ENCODE assay signal across 9 cellular contexts in the genomic region with DNA sequence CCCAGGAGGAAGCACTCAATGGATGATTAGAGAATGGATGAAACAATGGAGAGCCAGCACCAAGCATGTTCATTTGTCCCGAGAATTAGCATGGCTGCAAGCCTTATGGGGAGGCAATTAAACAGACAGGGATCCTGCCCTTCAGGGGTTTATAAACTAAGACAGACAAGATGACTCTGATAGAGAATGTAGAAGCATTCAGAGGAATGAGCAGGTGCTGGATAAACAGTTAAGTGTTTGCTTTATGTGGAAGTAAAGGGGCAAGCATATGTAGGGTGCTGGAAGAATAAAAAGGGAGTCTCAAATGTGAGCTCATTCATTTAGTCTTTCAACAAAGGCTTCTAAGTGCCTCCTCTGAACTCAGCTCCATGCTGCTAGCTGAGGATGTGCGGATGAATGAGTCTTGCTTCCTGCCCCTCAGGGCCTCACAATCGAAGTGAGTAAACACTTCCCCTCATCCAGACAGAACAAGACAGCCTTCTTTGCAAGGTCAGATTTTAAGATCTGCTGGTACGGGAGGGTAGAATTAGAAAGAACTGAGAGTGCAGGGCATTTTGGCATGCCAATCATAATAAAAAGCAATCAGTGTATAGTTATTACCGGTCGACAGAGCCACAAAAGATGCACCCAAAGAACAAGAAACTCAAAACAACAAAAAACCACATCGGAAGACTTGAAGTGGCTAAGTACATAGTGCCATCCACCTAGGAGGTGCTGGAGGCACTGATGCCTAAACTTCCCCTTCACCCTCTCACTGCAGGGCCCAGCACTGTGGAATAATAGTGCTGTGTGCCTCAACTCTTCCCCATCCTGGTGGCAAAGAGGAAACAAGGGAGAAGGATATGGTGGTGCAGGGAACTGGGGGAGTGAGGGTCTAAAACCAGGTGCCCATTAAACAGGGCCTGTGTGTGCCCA.
DNase-seq lines count a peak whose midpoint lies in the region; ATAC-seq and TF ChIP-seq lines count a peak whose summit lies in the region.
"Had no signal": no experiment of that assay in that cellular context is flagged by ENCODE, and none has a peak within 500 bp of the region (broad histone marks: within the 10 kb centered on the region; RNA-seq: fewer than 3 reads in every experiment).

No MANE protein-coding gene starts in this region.

- peak; percentile 94 for ATAC-seq in GM21367 (IDR thresholded peaks at IDR 0.05; ENCODE audit: unreplicated experiment)
- ATAC-seq in HG03571 (IDR thresholded peaks at IDR 0.05; ENCODE audit: unreplicated experiment), result peak; percentile 96
- ATAC-seq in esophagus mucosa, result peak; percentile 58
- ATAC-seq in left cardiac atrium, result no peak

- no peak for TF ChIP-seq CTCF in GM10266 (IDR thresholded peaks at IDR 0.05; ENCODE audit: control insufficient read depth, insufficient read depth, low read depth, missing control alignments)

- intact Hi-C loops in left cardiac atrium (cut with DNase I), result no loop called here

- DNase-seq in GM10266 (ENCODE audit: extremely low spot score), result peak; percentile 17
- no peak for DNase-seq in KG1 (lab: John Stamatoyannopoulos, UW)
- no peak for DNase-seq in left cardiac atrium
- DNase-seq in SW480 (ENCODE audit: low spot score), result no peak
- no peak for DNase-seq in NAMALWA (ENCODE audit: low spot score)
- DNase-seq: NCI-H1105 treated with DMSO at 0.1 percent for 48 hours had no signal

Comparison
In these comparisons a context has a peak if more than half of its experiments do, and no peak if none do; other contexts are left out.
1. ATAC-seq: peak in GM21367 (single experiment), HG03571 (single experiment) and esophagus mucosa (single experiment); none in left cardiac atrium (0 of 2).